In genomic region chr1:245310605-245311531, GRCh38 we compare ENCODE assay signal across 9 cellular contexts.
DNase-seq lines count a peak whose midpoint lies in the region; ATAC-seq and TF ChIP-seq lines count a peak whose summit lies in the region.
"Had no signal": no experiment of that assay in that cellular context is flagged by ENCODE, and none has a peak within 500 bp of the region (broad histone marks: within the 10 kb centered on the region; RNA-seq: fewer than 3 reads in every experiment).

No MANE protein-coding gene starts in this region.

- no peak overlapping the region for H3K27ac ChIP-seq in CD8-positive, alpha-beta T cell (ENCODE audit: low read depth, low read length)

- DNase-seq in CD8-positive, alpha-beta T cell: peak in 1 of 7 experiments; percentile 55
- peak; percentile 92 for DNase-seq in NB4 (ENCODE audit: low read depth)
- DNase-seq in activated naive CD8-positive, alpha-beta T cell treated with anti-CD3 and anti-CD28 coated beads, Interleukin-2, amount 50 U/mL, for 24 hours: no peak
- peak; percentile 22 for DNase-seq in neural crest cell (ENCODE audit: low read depth, low spot score)
- no peak for DNase-seq in NCI-H446 (lab: John Stamatoyannopoulos, UW)
- DNase-seq in NCI-H1436 (lab: John Stamatoyannopoulos, UW): no peak

- CTCF ChIA-PET in CD8-positive, alpha-beta T cell (lab: Charles Lee): no interaction called here

- TF ChIP-seq CTCF in CD8-positive, alpha-beta T cell (IDR thresholded peaks at IDR 0.05): no peak
- TF ChIP-seq CTCF in NB4 (IDR thresholded peaks at IDR 0.05; ENCODE audit: low read depth, low read length) (no peak), neural crest cell (conservative IDR thresholded peaks at IDR 0.05) (no peak)

- no peak overlapping the region for H3K27ac Mint-ChIP-seq in CD8-positive, alpha-beta T cell
- H3K27ac Mint-ChIP-seq in activated naive CD8-positive, alpha-beta T cell treated with anti-CD3 and anti-CD28 coated beads, Interleukin-2, amount 50 U/mL, for 24 hours: no peak overlapping the region
- peak overlapping the region; percentile 63 for H3K27ac Mint-ChIP-seq in neural crest cell (ENCODE audit: unreplicated experiment)

- H3K4me3 Mint-ChIP-seq in CD8-positive, alpha-beta T cell: peak overlapping the region; percentile 82
- peak overlapping the region; percentile 62 for H3K4me3 Mint-ChIP-seq in activated naive CD8-positive, alpha-beta T cell treated with anti-CD3 and anti-CD28 coated beads, Interleukin-2, amount 50 U/mL, for 24 hours
- peak overlapping the region; percentile 21 for H3K4me3 Mint-ChIP-seq in neural crest cell

- H3K4me1 ChIP-seq in CD8-positive, alpha-beta T cell (ENCODE audit: insufficient read depth, low read length): peaks cover 6% of the 10 kb centered on the region
- H3K4me1 ChIP-seq: HAP-1 had no signal

- POLR2A ChIA-PET in CD8-positive, alpha-beta T cell (lab: Charles Lee): interaction anchor here (1.0 kb wide), 1 partner anchor 17 kb away, joined by 4 read pairs; no protein-coding TSS in a partner anchor

- no peaks in the 10 kb centered on the region for H3K9me3 Mint-ChIP-seq in CD8-positive, alpha-beta T cell
- peaks cover 2% of the 10 kb centered on the region for H3K9me3 Mint-ChIP-seq in activated naive CD8-positive, alpha-beta T cell treated with anti-CD3 and anti-CD28 coated beads, Interleukin-2, amount 50 U/mL, for 24 hours
- H3K9me3 Mint-ChIP-seq in neural crest cell: peaks cover 2% of the 10 kb centered on the region

- H3K27me3 ChIP-seq in CD8-positive, alpha-beta T cell (ENCODE audit: insufficient read depth, low read length): no peaks in the 10 kb centered on the region

- peak; percentile 27 for TF ChIP-seq POLR2A in NB4 (IDR thresholded peaks at IDR 0.05; ENCODE audit: extremely low read depth, insufficient read length)

- peaks cover 2% of the 10 kb centered on the region for H3K27me3 Mint-ChIP-seq in CD8-positive, alpha-beta T cell (ENCODE audit: low read depth)
- peaks cover 2% of the 10 kb centered on the region for H3K27me3 Mint-ChIP-seq in activated naive CD8-positive, alpha-beta T cell treated with anti-CD3 and anti-CD28 coated beads, Interleukin-2, amount 50 U/mL, for 24 hours
- no peaks in the 10 kb centered on the region for H3K27me3 Mint-ChIP-seq in neural crest cell (ENCODE audit: low read depth)

- ATAC-seq in CD8-positive, alpha-beta T cell: no peak
- ATAC-seq in GM21381 (IDR thresholded peaks at IDR 0.05; ENCODE audit: unreplicated experiment) (peak; percentile 68), HG03520 (IDR thresholded peaks at IDR 0.05; ENCODE audit: unreplicated experiment) (no peak)
- peak; percentile 36 for ATAC-seq in activated naive CD8-positive, alpha-beta T cell treated with anti-CD3 and anti-CD28 coated beads, Interleukin-2, amount 50 U/mL, for 24 hours

- H3K9me3 ChIP-seq in CD8-positive, alpha-beta T cell (ENCODE audit: low read length): no peaks in the 10 kb centered on the region
- H3K9me3 ChIP-seq: HAP-1 had no signal

- H3K4me3 ChIP-seq in CD8-positive, alpha-beta T cell (ENCODE audit: low read depth, low read length): peak overlapping the region; percentile 35
- H3K4me3 ChIP-seq in NB4 (ENCODE audit: low read depth, low read length): peak overlapping the region; percentile 71
- H3K4me3 ChIP-seq: HAP-1 had no signal

- no peaks in the 10 kb centered on the region for H3K36me3 ChIP-seq in CD8-positive, alpha-beta T cell (ENCODE audit: insufficient read depth, low read length)
- H3K36me3 ChIP-seq: HAP-1 had no signal

- intact Hi-C loops in CD8-positive, alpha-beta T cell (cut with DNase I, micrococcal nuclease): no loop called here

- H3K4me1 Mint-ChIP-seq in CD8-positive, alpha-beta T cell (ENCODE audit: low read depth): peaks cover 11% of the 10 kb centered on the region
- H3K4me1 Mint-ChIP-seq in activated naive CD8-positive, alpha-beta T cell treated with anti-CD3 and anti-CD28 coated beads, Interleukin-2, amount 50 U/mL, for 24 hours: peaks cover 11% of the 10 kb centered on the region
- H3K4me1 Mint-ChIP-seq in neural crest cell: peaks cover 36% of the 10 kb centered on the region

- no peaks in the 10 kb centered on the region for H3K36me3 Mint-ChIP-seq in CD8-positive, alpha-beta T cell
- H3K36me3 Mint-ChIP-seq in activated naive CD8-positive, alpha-beta T cell treated with anti-CD3 and anti-CD28 coated beads, Interleukin-2, amount 50 U/mL, for 24 hours (ENCODE audit: low read depth): no peaks in the 10 kb centered on the region
- H3K36me3 Mint-ChIP-seq in neural crest cell (ENCODE audit: low read depth): no peaks in the 10 kb centered on the region

Comparison
In these comparisons a context has a peak if more than half of its experiments do, and no peak if none do; other contexts are left out.
1. ATAC-seq: peak in GM21381 (single experiment) and activated naive CD8-positive, alpha-beta T cell treated with anti-CD3 and anti-CD28 coated beads, Interleukin-2, amount 50 U/mL, for 24 hours (single experiment); none in CD8-positive, alpha-beta T cell (single experiment) and HG03520 (single experiment).
2. DNase-seq: peak in NB4 (single experiment) and neural crest cell (single experiment); none in activated naive CD8-positive, alpha-beta T cell treated with anti-CD3 and anti-CD28 coated beads, Interleukin-2, amount 50 U/mL, for 24 hours (single experiment), NCI-H446 (0 of 2) and NCI-H1436 (single experiment).
3. H3K4me3 Mint-ChIP-seq: peak in every context shown above with its lines; median percentile 82 in CD8-positive, alpha-beta T cell; 62 in activated naive CD8-positive, alpha-beta T cell treated with anti-CD3 and anti-CD28 coated beads, Interleukin-2, amount 50 U/mL, for 24 hours; 21 in neural crest cell.